Comparison of ENCODE assay signal across 8 cellular contexts in the genomic region with DNA sequence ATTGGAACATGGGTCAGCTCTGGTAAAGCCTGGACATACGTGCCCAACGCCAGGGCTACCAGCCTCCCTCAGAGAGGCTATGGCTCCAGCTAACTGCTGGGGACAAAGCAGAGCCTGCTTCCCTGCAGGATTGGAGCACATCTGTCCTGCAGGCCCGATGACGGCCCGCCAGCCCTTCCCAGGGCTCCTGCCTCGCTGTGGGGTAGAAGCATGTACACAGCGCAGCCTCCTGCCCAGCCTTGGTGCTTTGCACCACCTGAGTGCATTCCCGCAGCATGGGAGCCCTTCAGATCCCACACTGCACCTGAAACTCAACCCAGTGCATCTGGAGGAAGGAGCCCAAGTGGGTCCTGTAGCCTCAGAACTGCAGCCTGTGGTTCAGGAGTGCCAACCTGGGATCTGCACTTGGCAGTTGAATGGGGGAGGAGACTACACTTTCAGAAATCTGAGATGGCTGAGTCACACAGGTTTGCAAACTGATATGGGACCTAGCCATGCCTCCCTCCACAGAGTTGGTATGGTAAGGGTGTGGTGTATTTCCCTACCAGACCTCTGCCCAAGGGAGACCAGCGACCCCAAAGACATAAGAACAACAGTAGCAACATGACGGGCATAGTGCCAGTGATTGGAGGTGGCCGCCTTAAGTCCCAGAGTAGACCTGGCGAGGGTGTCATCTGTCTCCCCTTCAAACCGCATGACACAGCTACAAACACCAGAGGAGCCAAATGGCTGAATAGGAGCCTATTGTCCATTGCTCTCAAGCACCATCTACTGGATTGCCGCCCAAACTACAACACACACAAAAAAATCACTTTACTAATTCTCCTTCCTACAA.
A peak's percentile ranks its signal among the peaks of the same experiment; 100 is the strongest.
DNase-seq lines count a peak whose midpoint lies in the region; ATAC-seq and TF ChIP-seq lines count a peak whose summit lies in the region.

No MANE protein-coding gene starts in this region.

- H3K27me3 ChIP-seq in prostate gland (replicated peaks; ENCODE audit: insufficient read depth): no peaks in the 10 kb centered on the region

- no peak overlapping the region for H3K27ac ChIP-seq in prostate gland

- H3K4me1 ChIP-seq in prostate gland (replicated peaks): no peaks in the 10 kb centered on the region

- ATAC-seq in HG02642 (IDR thresholded peaks at IDR 0.05; ENCODE audit: poor library complexity, unreplicated experiment): peak; percentile 91
- no peak for ATAC-seq in HG02571 (IDR thresholded peaks at IDR 0.05; ENCODE audit: unreplicated experiment)

- H3K4me3 ChIP-seq in GM12865 (ENCODE audit: low read depth, low read length) (no peak overlapping the region), lower leg skin (ENCODE audit: low read depth, poor library complexity, severe bottlenecking) (no peak overlapping the region), prostate gland (no peak overlapping the region)

- TF ChIP-seq CTCF in GM12865 (IDR thresholded peaks at IDR 0.05; ENCODE audit: insufficient read depth, low read depth, low read length, missing control alignments) (peak; percentile 59), lower leg skin (IDR thresholded peaks at IDR 0.05) (no peak), prostate gland (IDR thresholded peaks at IDR 0.05) (peak in 1 of 4 experiments; percentile 23)

- H3K9me3 ChIP-seq in prostate gland: no peaks in the 10 kb centered on the region

- H3K36me3 ChIP-seq in prostate gland: no peaks in the 10 kb centered on the region

- DNase-seq in GM12865 (ENCODE audit: low read depth) (peak; percentile 48), NCI-H128 (lab: John Stamatoyannopoulos, UW; ENCODE audit: unreplicated experiment) (peak; percentile 38), SW480 (ENCODE audit: low spot score) (peak; percentile 64), inferior parietal cortex (ENCODE audit: extremely low spot score) (peak; percentile 3), lower leg skin (ENCODE audit: low spot score in 2 of 2) (no peak), prostate gland (ENCODE audit: low spot score) (no peak)

- 29 to 48% methylated on average over 6 to 11 of the region's 14 CpGs for WGBS in lower leg skin, 2 donors
- 47% methylated on average over 11 of the region's 14 CpGs for WGBS in prostate gland

- intact Hi-C loops in lower leg skin (cut with DNase I; ENCODE audit: low total_unique reads) (no loop called here), prostate gland (cut with DNase I) (no loop called here)

- TF ChIP-seq POLR2A in lower leg skin (IDR thresholded peaks at IDR 0.05): no peak
- no peak for TF ChIP-seq POLR2A in prostate gland (IDR thresholded peaks at IDR 0.05)

Comparison
In these comparisons a context has a peak if more than half of its experiments do, and no peak if none do; other contexts are left out.
1. DNase-seq: peak in GM12865 (single experiment), NCI-H128 (single experiment), SW480 (single experiment) and inferior parietal cortex (single experiment); none in lower leg skin (0 of 2) and prostate gland (single experiment).